In genomic region chr14:42441615-42442014, GRCh38 we compare ENCODE assay signal across 5 cellular contexts.
"Had no signal": no experiment of that assay in that cellular context is flagged by ENCODE, and none has a peak within 500 bp of the region (broad histone marks: within the 10 kb centered on the region; RNA-seq: fewer than 3 reads in every experiment).

No MANE protein-coding gene starts in this region.

- H3K4me3 ChIP-seq: GM23338 had no signal

- ATAC-seq: GM23338 had no signal

- H3K4me2 ChIP-seq: GM23338 had no signal

- DNase-seq: H9, HCEC 1CT, KBM-7 had no signal

- H3K27ac ChIP-seq: HL-60 had no signal
